In genomic region chr10:125999694-126000093, GRCh38 we compare ENCODE assay signal across 3 cellular contexts.
TF ChIP-seq lines count a peak whose summit lies in the region.

No MANE protein-coding gene starts in this region.

TF ChIP-seq in GM23338, 12 proteins besides CTCF, POLR2A, EP300 and RAD21 (continued from another document and continues in another):
- TF ChIP-seq POLR2AphosphoS5 (IDR thresholded peaks at IDR 0.05; ENCODE audit: low read depth): no peak
- no peak for TF ChIP-seq STAT1 (IDR thresholded peaks at IDR 0.05; ENCODE audit: unreplicated experiment)
- TF ChIP-seq ZNF462 (CRISPR knock-in tag; IDR thresholded peaks at IDR 0.05): no peak
- TF ChIP-seq ZNF114 (CRISPR knock-in tag; IDR thresholded peaks at IDR 0.05): no peak
- TF ChIP-seq ZNF331 (CRISPR knock-in tag; IDR thresholded peaks at IDR 0.05; ENCODE audit: low read depth): no peak

TF ChIP-seq in SK-N-SH treated with all-trans-retinoic acid at 6 μM for 48 hours, 23 proteins besides CTCF, POLR2A, EP300 and RAD21:
- TF ChIP-seq CSRNP3 (CRISPR knock-in tag; IDR thresholded peaks at IDR 0.05) (no peak), ISL1 (CRISPR knock-in tag; IDR thresholded peaks at IDR 0.05) (peak; percentile 51)

TF ChIP-seq in endothelial cell of umbilical vein, 7 proteins besides CTCF, POLR2A, EP300 and RAD21 (continued from another document):
- TF ChIP-seq GATA2 (IDR thresholded peaks at IDR 0.05; ENCODE audit: insufficient read depth, insufficient read length, low read depth, low read length): peak; percentile 67
TF ChIP-seq in endothelial cell of umbilical vein: peak in this region for 1.
